ENCODE assay signal across 8 cellular contexts in genomic region chr17:21098934-21099687, GRCh38. TPM values are rescaled to one million over a fixed set of nuclear protein-coding genes. Genes with fewer than 3 reads are reported as not detected.
DNase-seq lines count a peak whose midpoint lies in the region; ATAC-seq lines count a peak whose summit lies in the region.

No MANE protein-coding gene starts in this region.

- WGBS in ectodermal cell, 2 experiments, result 1% methylated on average over 29 of the region's 29 CpGs

- ATAC-seq in GM19372 (IDR thresholded peaks at IDR 0.05; ENCODE audit: low read depth, unreplicated experiment) (peak; percentile 89), HG03520 (IDR thresholded peaks at IDR 0.05; ENCODE audit: unreplicated experiment) (peak; percentile 94)

- no peaks in the 10 kb centered on the region for H3K36me3 ChIP-seq in ectodermal cell (ENCODE audit: control insufficient read depth, insufficient read depth, low read length)

- H3K27ac ChIP-seq in ectodermal cell (ENCODE audit: insufficient read depth, low read depth, low read length, poor library complexity, severe bottlenecking), result peak overlapping the region; percentile 98

- peak overlapping the region; percentile 90 for H3K4me3 ChIP-seq in ectodermal cell (ENCODE audit: insufficient read depth, low read depth, low read length)

- H3K27me3 ChIP-seq in ectodermal cell (ENCODE audit: control insufficient read depth, insufficient read depth, low read length, poor library complexity, severe bottlenecking), result no peaks in the 10 kb centered on the region

- DNase-seq in CD1c-positive myeloid dendritic cell (ENCODE audit: extremely low spot score) (peak; percentile 50), NCI-H524 treated with DMSO at 0.1 percent for 48 hours (lab: John Stamatoyannopoulos, UW) (peak; percentile 86), medulla oblongata (ENCODE audit: extremely low spot score) (peak; percentile 74)
- DNase-seq in activated CD4-positive, alpha-beta T cell treated with anti-CD3 and anti-CD28 coated beads, Interleukin-2, amount 50 U/mL, for 24 hours (ENCODE audit: low read depth in 1 of 2, low spot score in 1 of 2), result peak; percentile 28 to 64
- DNase-seq in stimulated activated CD8-positive, alpha-beta memory T cell treated with anti-CD3 and anti-CD28 coated beads, Interleukin-12 subunit alpha, Interleukin-12 subunit beta, amount 100 ng/mL, for 24 hours (ENCODE audit: extremely low read depth), result peak; percentile 40

- H3K9me3 ChIP-seq in ectodermal cell (ENCODE audit: control insufficient read depth, low read length), result no peaks in the 10 kb centered on the region

- H3K4me1 ChIP-seq in ectodermal cell (ENCODE audit: control insufficient read depth, insufficient read depth, low read length), result no peaks in the 10 kb centered on the region

RNA-seq across cellular contexts. Expression of gene DHRS7B, which starts 27.7 kb away (rescaled TPM):
- polyA plus RNA-seq in ectodermal cell (2013, experiment 1 of 4), result 20.9 TPM
- 30.1 TPM for polyA plus RNA-seq in ectodermal cell (2013, experiment 2 of 4)
- polyA plus RNA-seq in ectodermal cell (2013, experiment 3 of 4), result 20.1 TPM
- polyA plus RNA-seq in ectodermal cell (2013, experiment 4 of 4), result 21.3 TPM

RNA-seq across cellular contexts. Expression of gene USP22, which starts 56.3 kb away (rescaled TPM):
- 325 TPM for polyA plus RNA-seq in ectodermal cell (2013, experiment 1 of 4)
- 355 TPM for polyA plus RNA-seq in ectodermal cell (2013, experiment 2 of 4)
- 215 TPM for polyA plus RNA-seq in ectodermal cell (2013, experiment 3 of 4)
- polyA plus RNA-seq in ectodermal cell (2013, experiment 4 of 4), result 239 TPM

Comparison
In these comparisons a context has a peak if more than half of its experiments do, and no peak if none do; other contexts are left out.
1. Peak in every context shown above with its lines: DNase-seq, ATAC-seq, H3K4me3 ChIP-seq and H3K27ac ChIP-seq.